In the genomic region with DNA sequence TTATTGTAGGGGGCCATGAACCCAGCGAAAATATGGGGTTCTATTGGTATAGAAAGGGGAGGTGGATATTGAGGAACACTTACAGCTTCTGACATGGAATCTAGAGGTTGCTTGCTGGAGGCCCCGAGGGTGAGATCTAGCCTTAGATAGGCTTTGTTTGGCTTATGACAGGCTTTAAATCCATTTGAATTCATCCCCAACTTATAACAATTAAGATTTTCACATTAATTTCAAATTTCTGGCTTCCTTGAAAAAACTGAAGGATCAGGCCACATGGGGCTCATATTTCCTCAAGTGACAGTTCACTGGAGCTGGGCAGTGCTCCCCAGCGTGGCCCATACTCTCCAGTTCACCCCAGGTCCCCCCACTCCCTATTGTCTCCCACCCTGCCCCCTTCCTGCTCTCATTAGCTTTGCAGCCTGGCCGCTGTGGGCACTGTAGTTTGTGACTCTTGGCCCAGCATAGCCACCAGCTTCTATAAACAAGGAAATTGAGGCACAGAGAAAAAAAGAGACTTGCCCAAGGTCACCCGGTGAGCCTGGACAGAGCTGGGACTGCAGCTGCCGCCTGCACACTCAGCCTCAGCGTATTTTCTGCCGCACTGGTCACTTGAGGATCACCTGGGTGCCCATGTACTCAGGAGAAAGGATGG, we compare ENCODE assay signal across 17 cellular contexts. TPM values are rescaled to one million over a fixed set of nuclear protein-coding genes. Genes with fewer than 3 reads are reported as not detected.
DNase-seq lines count a peak whose midpoint lies in the region; ATAC-seq and TF ChIP-seq lines count a peak whose summit lies in the region.
"Had no signal": no experiment of that assay in that cellular context is flagged by ENCODE, and none has a peak within 500 bp of the region (broad histone marks: within the 10 kb centered on the region; RNA-seq: fewer than 3 reads in every experiment).

No MANE protein-coding gene starts in this region.

- intact Hi-C loops in cardiac septum (cut with DNase I), result no loop called here
- intact Hi-C loops in left ventricle myocardium superior (cut with micrococcal nuclease), result no loop called here

- H3K27ac Mint-ChIP-seq in activated CD8-positive, alpha-beta memory T cell treated with anti-CD3 and anti-CD28 coated beads, Interleukin-2, amount 10 ng/mL, durations not matched to agents 7 days and 5 days, result peak overlapping the region; percentile 97

- no peaks in the 10 kb centered on the region for H3K79me2 ChIP-seq in smooth muscle cell (ENCODE audit: low read depth)

- no peaks in the 10 kb centered on the region for H3K4me1 ChIP-seq in smooth muscle cell (ENCODE audit: low read depth)
- H3K4me1 ChIP-seq: foreskin keratinocyte had no signal

- H3K9me3 Mint-ChIP-seq in activated CD8-positive, alpha-beta memory T cell treated with anti-CD3 and anti-CD28 coated beads, Interleukin-2, amount 10 ng/mL, durations not matched to agents 7 days and 5 days (ENCODE audit: low read depth), result no peaks in the 10 kb centered on the region
- H3K9me3 Mint-ChIP-seq: naive thymus-derived CD8-positive, alpha-beta T cell had no signal

- no peak overlapping the region for H3K4me3 ChIP-seq in smooth muscle cell
- H3K4me3 ChIP-seq: left ventricle myocardium inferior, SJCRH30 had no signal

- H3K9ac ChIP-seq in smooth muscle cell (ENCODE audit: low read depth), result no peak overlapping the region

- H3K4me2 ChIP-seq in smooth muscle cell, result no peak overlapping the region

- no peaks in the 10 kb centered on the region for H3K9me3 ChIP-seq in smooth muscle cell (replicated peaks; ENCODE audit: low read depth)
- H3K9me3 ChIP-seq: left ventricle myocardium inferior, SJCRH30 had no signal

- H3K27me3 Mint-ChIP-seq in activated CD8-positive, alpha-beta memory T cell treated with anti-CD3 and anti-CD28 coated beads, Interleukin-2, amount 10 ng/mL, durations not matched to agents 7 days and 5 days, result no peaks in the 10 kb centered on the region
- H3K27me3 Mint-ChIP-seq: naive thymus-derived CD8-positive, alpha-beta T cell had no signal

- peaks cover 3% of the 10 kb centered on the region for H3K36me3 Mint-ChIP-seq in activated CD8-positive, alpha-beta memory T cell treated with anti-CD3 and anti-CD28 coated beads, Interleukin-2, amount 10 ng/mL, durations not matched to agents 7 days and 5 days
- H3K36me3 Mint-ChIP-seq: naive thymus-derived CD8-positive, alpha-beta T cell had no signal

- TF ChIP-seq CTCF in smooth muscle cell (IDR thresholded peaks at IDR 0.05; ENCODE audit: borderline replicate concordance, insufficient read depth, poor library complexity, severe bottlenecking), result no peak

- peaks cover 79% of the 10 kb centered on the region for H3K4me1 Mint-ChIP-seq in activated CD8-positive, alpha-beta memory T cell treated with anti-CD3 and anti-CD28 coated beads, Interleukin-2, amount 10 ng/mL, durations not matched to agents 7 days and 5 days

- CTCF ChIA-PET in activated CD8-positive, alpha-beta memory T cell treated with anti-CD3 and anti-CD28 coated beads, Interleukin-2, amount 10 ng/mL, durations not matched to agents 7 days and 5 days (lab: Charles Lee), result interaction anchor here (1.0 to 11.8 kb wide), 9 partner anchors 13 to 122 kb away, joined by 3 to 230 read pairs (median 6); partner anchors contain the start of genes ADGRG1 and DOK4

- H3K27ac ChIP-seq in smooth muscle cell (ENCODE audit: low read depth), result no peak overlapping the region
- H3K27ac ChIP-seq: foreskin keratinocyte, left ventricle myocardium inferior, SJCRH30 had no signal

- H3K4me3 Mint-ChIP-seq in activated CD8-positive, alpha-beta memory T cell treated with anti-CD3 and anti-CD28 coated beads, Interleukin-2, amount 10 ng/mL, durations not matched to agents 7 days and 5 days, result no peak overlapping the region

- H3K27me3 ChIP-seq in smooth muscle cell (ENCODE audit: low read depth), result no peaks in the 10 kb centered on the region

- 90% methylated on average over 8 of the region's 8 CpGs for WGBS in smooth muscle cell (ENCODE audit: low lambda C conversion rate)

- H3K36me3 ChIP-seq in smooth muscle cell (ENCODE audit: low read depth), result no peaks in the 10 kb centered on the region
- H3K36me3 ChIP-seq: left ventricle myocardium inferior, SJCRH30 had no signal

- no peaks in the 10 kb centered on the region for H3F3A ChIP-seq in smooth muscle cell (ENCODE audit: low read depth)

- DNase-seq in cardiac septum (ENCODE audit: low spot score) (peak; percentile 61), left ventricle myocardium superior (no peak), islet precursor cell (peak; percentile 25), ureter (ENCODE audit: low spot score) (peak; percentile 22), NCI-H446 treated with DMSO at 0.1 percent for 48 hours (lab: John Stamatoyannopoulos, UW) (no peak), GM19238 (ENCODE audit: insufficient read length, low spot score) (no peak), smooth muscle cell (lab: John Stamatoyannopoulos, UW; ENCODE audit: unreplicated experiment) (no peak)
- peak; percentile 40 for DNase-seq in activated CD8-positive, alpha-beta memory T cell treated with anti-CD3 and anti-CD28 coated beads, Interleukin-2, amount 10 ng/mL, durations not matched to agents 7 days and 5 days
- DNase-seq: amniotic stem cell, foreskin keratinocyte, left ventricle myocardium inferior, NCI-H146, SJCRH30, substantia nigra had no signal

- H4K20me1 ChIP-seq in smooth muscle cell (ENCODE audit: low read depth), result no peaks in the 10 kb centered on the region

- H2AFZ ChIP-seq in smooth muscle cell (ENCODE audit: low read depth), result no peak overlapping the region

- ATAC-seq in left ventricle myocardium superior, result no peak
- no peak for ATAC-seq in activated CD8-positive, alpha-beta memory T cell treated with anti-CD3 and anti-CD28 coated beads, Interleukin-2, amount 10 ng/mL, durations not matched to agents 7 days and 5 days
- ATAC-seq: foreskin keratinocyte had no signal

RNA-seq across cellular contexts. Expression of gene ADGRG1, which starts 19.8 kb away (rescaled TPM):
- total RNA-seq in cardiac septum (15.9 TPM), left ventricle myocardium superior (18.6 TPM), ureter (201 TPM), smooth muscle cell (27.3 and 32.0 TPM in 2 replicates)
- total RNA-seq in activated CD8-positive, alpha-beta memory T cell treated with anti-CD3 and anti-CD28 coated beads, Interleukin-2, amount 10 ng/mL, durations not matched to agents 7 days and 5 days, result 10 to 100 TPM in 1 of 2 experiments, 1 to 10 TPM in 1; 7.3 to 19.9 TPM
- 15.3 and 71.2 TPM in 2 replicates for polyA plus RNA-seq in smooth muscle cell

RNA-seq across cellular contexts. Expression of gene ADGRG3, which starts 59.5 kb away (rescaled TPM):
- 1.0 TPM for total RNA-seq in cardiac septum
- total RNA-seq in left ventricle myocardium superior, result 0.82 TPM
- total RNA-seq in activated CD8-positive, alpha-beta memory T cell treated with anti-CD3 and anti-CD28 coated beads, Interleukin-2, amount 10 ng/mL, durations not matched to agents 7 days and 5 days, result not detected
- total RNA-seq in ureter, result 2.2 TPM
- total RNA-seq in smooth muscle cell, result 0.13 TPM in 1 of 2 replicates, not detected in the other
- polyA plus RNA-seq in smooth muscle cell, result not detected in 2 replicates
- total RNA-seq: endothelial cell of umbilical vein; foreskin keratinocyte; naive thymus-derived CD8-positive, alpha-beta T cell; pulmonary artery endothelial cell; SJCRH30 had no signal
- polyA plus RNA-seq: endothelial cell of umbilical vein; foreskin keratinocyte; naive thymus-derived CD8-positive, alpha-beta T cell had no signal

Comparison
In these comparisons a context has a peak if more than half of its experiments do, and no peak if none do; other contexts are left out.
1. DNase-seq: peak in cardiac septum (single experiment), activated CD8-positive, alpha-beta memory T cell treated with anti-CD3 and anti-CD28 coated beads, Interleukin-2, amount 10 ng/mL, durations not matched to agents 7 days and 5 days (single experiment), islet precursor cell (single experiment) and ureter (single experiment); none in left ventricle myocardium superior (single experiment), NCI-H446 treated with DMSO at 0.1 percent for 48 hours (single experiment), GM19238 (single experiment) and smooth muscle cell (single experiment).